In genomic region chr2:28074127-28074526, GRCh38 we compare ENCODE assay signal across 31 cellular contexts.
"Had no signal": no experiment of that assay in that cellular context is flagged by ENCODE, and none has a peak within 500 bp of the region (broad histone marks: within the 10 kb centered on the region; RNA-seq: fewer than 3 reads in every experiment).

No MANE protein-coding gene starts in this region.

- H3K36me3 ChIP-seq: ascending aorta, brain microvascular endothelial cell, esophagus muscularis mucosa, gastrocnemius medialis, heart left ventricle had no signal

- H3K27me3 ChIP-seq: ascending aorta, brain microvascular endothelial cell, esophagus muscularis mucosa, foreskin keratinocyte, gastrocnemius medialis, heart left ventricle, hepatocyte had no signal

- H3K4me1 ChIP-seq: ascending aorta, esophagus muscularis mucosa, foreskin keratinocyte had no signal

- H2AFZ ChIP-seq: hepatocyte had no signal

- H3K36me3 Mint-ChIP-seq: activated CD4-positive, alpha-beta memory T cell treated with anti-CD3 and anti-CD28 coated beads for 36 hours had no signal

- H3K4me2 ChIP-seq: hepatocyte had no signal

- ATAC-seq: activated CD4-positive, alpha-beta T cell treated with anti-CD3 and anti-CD28 coated beads for 36 hours; activated naive CD4-positive, alpha-beta T cell treated with anti-CD3 and anti-CD28 coated beads, Interleukin-2, amount 50 U/mL, for 72 hours; activated T-cell treated with anti-CD3 and anti-CD28 coated beads, Interleukin-2, amount 50 U/mL, for 72 hours; effector memory CD8-positive, alpha-beta T cell; foreskin keratinocyte; gastrocnemius medialis; heart left ventricle had no signal

- H3K27ac ChIP-seq: ascending aorta, brain microvascular endothelial cell, esophagus muscularis mucosa, foreskin keratinocyte, gastrocnemius medialis, heart left ventricle had no signal

- H3K27me3 Mint-ChIP-seq: activated CD4-positive, alpha-beta memory T cell treated with anti-CD3 and anti-CD28 coated beads for 36 hours; activated CD4-positive, alpha-beta T cell treated with anti-CD3 and anti-CD28 coated beads for 36 hours; activated CD4-positive, alpha-beta T cell treated with anti-CD3 and anti-CD28 coated beads, Interleukin-2, amount 10 ng/mL, durations not matched to agents 24 days and 14 days; activated naive CD4-positive, alpha-beta T cell treated with anti-CD3 and anti-CD28 coated beads, Interleukin-2, amount 10 ng/mL, durations not matched to agents 7 days and 5 days; activated naive CD8-positive, alpha-beta T cell treated with anti-CD3 and anti-CD28 coated beads, Interleukin-2, amount 10 ng/mL, durations not matched to agents 7 days and 5 days; activated T-cell treated with anti-CD3 and anti-CD28 coated beads, Interleukin-2, amount 50 U/mL, for 24 hours; effector memory CD8-positive, alpha-beta T cell had no signal

- H3K4me1 Mint-ChIP-seq: activated CD4-positive, alpha-beta T cell treated with anti-CD3 and anti-CD28 coated beads for 36 hours; activated naive CD4-positive, alpha-beta T cell treated with anti-CD3 and anti-CD28 coated beads, Interleukin-2, amount 10 ng/mL, durations not matched to agents 7 days and 5 days had no signal

- FAIRE-seq: bronchial epithelial cell, colon had no signal

- DNase-seq: activated CD4-positive, alpha-beta memory T cell treated with anti-CD3 and anti-CD28 coated beads for 36 hours; activated CD4-positive, alpha-beta T cell treated with anti-CD3 and anti-CD28 coated beads for 36 hours; activated CD4-positive, alpha-beta T cell treated with anti-CD3 and anti-CD28 coated beads, Interleukin-2, amount 10 ng/mL, durations not matched to agents 24 days and 14 days; activated CD4-positive, CD25-positive, alpha-beta regulatory T cell; activated CD4-positive, CD25-positive, alpha-beta regulatory T cell treated with anti-CD3 and anti-CD28 coated beads, Interleukin-2, amount 50 U/mL, for 72 hours; activated CD8-positive, alpha-beta memory T cell treated with anti-CD3 and anti-CD28 coated beads, Interleukin-2, amount 50 U/mL, for 48 hours; activated gamma-delta T cell; activated naive CD4-positive, alpha-beta T cell; activated naive CD4-positive, alpha-beta T cell treated with anti-CD3 and anti-CD28 coated beads, Interleukin-2, amount 10 ng/mL, durations not matched to agents 7 days and 5 days; activated naive CD8-positive, alpha-beta T cell treated with anti-CD3 and anti-CD28 coated beads, Interleukin-2, amount 10 ng/mL, durations not matched to agents 7 days and 5 days; activated T-cell treated with anti-CD3 and anti-CD28 coated beads for 4 hours; activated T-cell treated with anti-CD3 and anti-CD28 coated beads, Interleukin-2, amount 50 U/mL, for 24 hours; activated T-cell treated with anti-CD3 and anti-CD28 coated beads, Interleukin-2, amount 50 U/mL, for 72 hours; brain microvascular endothelial cell; caudate nucleus; cortex of kidney; dermis blood vessel endothelial cell; effector CD4-positive, alpha-beta T cell; effector memory CD8-positive, alpha-beta T cell; erythroblast; foreskin keratinocyte; gastrocnemius medialis; glutamatergic neuron; heart left ventricle; T-helper 2 cell had no signal

- H3K9me3 Mint-ChIP-seq: activated CD4-positive, alpha-beta memory T cell treated with anti-CD3 and anti-CD28 coated beads for 36 hours; activated naive CD4-positive, alpha-beta T cell treated with anti-CD3 and anti-CD28 coated beads, Interleukin-2, amount 10 ng/mL, durations not matched to agents 7 days and 5 days; activated naive CD4-positive, alpha-beta T cell treated with anti-CD3 and anti-CD28 coated beads, Interleukin-2, amount 50 U/mL, for 72 hours; activated T-cell treated with anti-CD3 and anti-CD28 coated beads, Interleukin-2, amount 50 U/mL, for 24 hours; activated T-cell treated with anti-CD3 and anti-CD28 coated beads, Interleukin-2, amount 50 U/mL, for 72 hours; effector memory CD8-positive, alpha-beta T cell had no signal

- H3K4me3 ChIP-seq: ascending aorta, esophagus muscularis mucosa, gastrocnemius medialis, heart left ventricle, hepatocyte had no signal

- H3K9me3 ChIP-seq: ascending aorta, esophagus muscularis mucosa, gastrocnemius medialis, heart left ventricle had no signal

- H3K4me3 Mint-ChIP-seq: activated CD4-positive, alpha-beta memory T cell treated with anti-CD3 and anti-CD28 coated beads for 36 hours; activated CD4-positive, alpha-beta T cell treated with anti-CD3 and anti-CD28 coated beads for 36 hours; activated CD4-positive, alpha-beta T cell treated with anti-CD3 and anti-CD28 coated beads, Interleukin-2, amount 10 ng/mL, durations not matched to agents 24 days and 14 days; activated naive CD4-positive, alpha-beta T cell treated with anti-CD3 and anti-CD28 coated beads, Interleukin-2, amount 10 ng/mL, durations not matched to agents 7 days and 5 days; activated naive CD8-positive, alpha-beta T cell treated with anti-CD3 and anti-CD28 coated beads, Interleukin-2, amount 10 ng/mL, durations not matched to agents 7 days and 5 days; activated T-cell treated with anti-CD3 and anti-CD28 coated beads, Interleukin-2, amount 50 U/mL, for 24 hours; activated T-cell treated with anti-CD3 and anti-CD28 coated beads, Interleukin-2, amount 50 U/mL, for 72 hours; effector memory CD8-positive, alpha-beta T cell had no signal

- H3K79me2 ChIP-seq: hepatocyte had no signal

- H3K27ac Mint-ChIP-seq: activated CD4-positive, alpha-beta memory T cell treated with anti-CD3 and anti-CD28 coated beads for 36 hours; activated CD4-positive, alpha-beta T cell treated with anti-CD3 and anti-CD28 coated beads for 36 hours; activated CD4-positive, alpha-beta T cell treated with anti-CD3 and anti-CD28 coated beads, Interleukin-2, amount 10 ng/mL, durations not matched to agents 24 days and 14 days; activated naive CD4-positive, alpha-beta T cell treated with anti-CD3 and anti-CD28 coated beads, Interleukin-2, amount 10 ng/mL, durations not matched to agents 7 days and 5 days; activated naive CD4-positive, alpha-beta T cell treated with anti-CD3 and anti-CD28 coated beads, Interleukin-2, amount 50 U/mL, for 72 hours; activated naive CD8-positive, alpha-beta T cell treated with anti-CD3 and anti-CD28 coated beads, Interleukin-2, amount 10 ng/mL, durations not matched to agents 7 days and 5 days; activated T-cell treated with anti-CD3 and anti-CD28 coated beads, Interleukin-2, amount 50 U/mL, for 24 hours; activated T-cell treated with anti-CD3 and anti-CD28 coated beads, Interleukin-2, amount 50 U/mL, for 72 hours; effector memory CD8-positive, alpha-beta T cell had no signal
